Comparison of ENCODE assay signal across 8 cellular contexts in the genomic region with DNA sequence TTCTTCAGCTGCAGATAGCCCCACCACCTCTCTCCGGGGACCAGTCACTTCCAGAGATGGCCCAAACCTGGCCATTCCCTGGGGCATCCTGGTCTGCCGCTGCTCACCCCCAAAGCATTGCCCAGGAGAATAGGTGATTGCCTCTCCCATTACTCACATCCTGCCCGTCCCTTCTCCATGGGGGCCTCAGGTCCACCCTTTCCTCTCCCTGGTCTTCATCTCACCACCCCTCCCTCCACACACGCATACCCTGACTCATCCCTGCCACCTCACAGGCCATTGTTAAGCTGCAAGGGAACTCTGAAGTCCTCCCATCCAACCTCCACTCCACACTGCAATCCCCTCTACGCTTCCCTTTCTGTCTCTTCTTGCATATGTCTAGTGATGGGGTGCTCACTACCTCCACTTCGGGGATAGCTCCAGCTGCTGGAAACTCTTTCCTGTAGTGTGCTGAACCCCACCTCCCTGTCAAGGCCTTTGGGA. TPM values are rescaled to one million over a fixed set of nuclear protein-coding genes. Genes with fewer than 3 reads are reported as not detected.
A peak's percentile ranks its signal among the peaks of the same experiment; 100 is the strongest.
DNase-seq lines count a peak whose midpoint lies in the region; TF ChIP-seq lines count a peak whose summit lies in the region.

A gene with protein sequence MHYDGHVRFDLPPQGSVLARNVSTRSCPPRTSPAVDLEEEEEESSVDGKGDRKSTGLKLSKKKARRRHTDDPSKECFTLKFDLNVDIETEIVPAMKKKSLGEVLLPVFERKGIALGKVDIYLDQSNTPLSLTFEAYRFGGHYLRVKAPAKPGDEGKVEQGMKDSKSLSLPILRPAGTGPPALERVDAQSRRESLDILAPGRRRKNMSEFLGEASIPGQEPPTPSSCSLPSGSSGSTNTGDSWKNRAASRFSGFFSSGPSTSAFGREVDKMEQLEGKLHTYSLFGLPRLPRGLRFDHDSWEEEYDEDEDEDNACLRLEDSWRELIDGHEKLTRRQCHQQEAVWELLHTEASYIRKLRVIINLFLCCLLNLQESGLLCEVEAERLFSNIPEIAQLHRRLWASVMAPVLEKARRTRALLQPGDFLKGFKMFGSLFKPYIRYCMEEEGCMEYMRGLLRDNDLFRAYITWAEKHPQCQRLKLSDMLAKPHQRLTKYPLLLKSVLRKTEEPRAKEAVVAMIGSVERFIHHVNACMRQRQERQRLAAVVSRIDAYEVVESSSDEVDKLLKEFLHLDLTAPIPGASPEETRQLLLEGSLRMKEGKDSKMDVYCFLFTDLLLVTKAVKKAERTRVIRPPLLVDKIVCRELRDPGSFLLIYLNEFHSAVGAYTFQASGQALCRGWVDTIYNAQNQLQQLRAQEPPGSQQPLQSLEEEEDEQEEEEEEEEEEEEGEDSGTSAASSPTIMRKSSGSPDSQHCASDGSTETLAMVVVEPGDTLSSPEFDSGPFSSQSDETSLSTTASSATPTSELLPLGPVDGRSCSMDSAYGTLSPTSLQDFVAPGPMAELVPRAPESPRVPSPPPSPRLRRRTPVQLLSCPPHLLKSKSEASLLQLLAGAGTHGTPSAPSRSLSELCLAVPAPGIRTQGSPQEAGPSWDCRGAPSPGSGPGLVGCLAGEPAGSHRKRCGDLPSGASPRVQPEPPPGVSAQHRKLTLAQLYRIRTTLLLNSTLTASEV (minus strand): TSS at position 188 of the 483 bp plus-strand sequence. CDS start 14,096 bp downstream, outside the sequence.

- 51 to 57% methylated on average over 6 of the region's 6 CpGs for WGBS in ectodermal cell, 2 experiments

- peak within 1 kb of the TSS; percentile 73 for H3K4me3 Mint-ChIP-seq in mesothelial cell of epicardium

- TF ChIP-seq CTCF in DOHH2 (IDR thresholded peaks at IDR 0.05; ENCODE audit: low read depth, low read length, poor library complexity, severe bottlenecking) (no peak), OCI-LY3 (IDR thresholded peaks at IDR 0.05; ENCODE audit: low read depth, low read length) (no peak), mesothelial cell of epicardium (IDR thresholded peaks at IDR 0.05; ENCODE audit: unreplicated experiment) (no peak), uterus (IDR thresholded peaks at IDR 0.05) (no peak)

- H3K4me2 ChIP-seq in DOHH2 (ENCODE audit: low read length), result peak within 1 kb of the TSS; percentile 91
- H3K4me2 ChIP-seq in OCI-LY3 (ENCODE audit: low read length), result peak within 1 kb of the TSS; percentile 88

- intact Hi-C loops in uterus (cut with DNase I; ENCODE audit: low total_unique reads), result loop anchor here (10.0 kb wide), 1 partner anchor 153 kb away; no protein-coding TSS in a partner anchor

- peaks cover 23% of the 10 kb centered on the region for H3K4me1 Mint-ChIP-seq in mesothelial cell of epicardium

- H3K4me3 ChIP-seq in DOHH2 (ENCODE audit: low read length) (peak within 1 kb of the TSS; percentile 85), OCI-LY3 (ENCODE audit: low read length) (peak within 1 kb of the TSS; percentile 98), ectodermal cell (ENCODE audit: insufficient read depth, low read depth, low read length) (peak within 1 kb of the TSS; percentile 60), uterus (peak within 1 kb of the TSS; percentile 46 to 53)

- peak within 1 kb of the TSS; percentile 45 for H3K27ac ChIP-seq in DOHH2 (ENCODE audit: low read depth, low read length)
- peak within 1 kb of the TSS; percentile 61 for H3K27ac ChIP-seq in OCI-LY3 (ENCODE audit: low read length)
- no peak within 1 kb of the TSS for H3K27ac ChIP-seq in ectodermal cell (ENCODE audit: insufficient read depth, low read depth, low read length, poor library complexity, severe bottlenecking)
- H3K27ac ChIP-seq in uterus, result peak within 1 kb of the TSS; percentile 19 to 63

- DNase-seq in mesothelial cell of epicardium (ENCODE audit: low spot score in 2 of 2, unreplicated experiment in 2 of 2), result no peak
- DNase-seq in uterus, result no peak
- no peak for DNase-seq in NCI-H2107 treated with DMSO at 0.1 percent for 48 hours (lab: John Stamatoyannopoulos, UW; ENCODE audit: unreplicated experiment)
- DNase-seq in NCI-H446 (lab: John Stamatoyannopoulos, UW), result no peak
- no peak for DNase-seq in amygdala (lab: John Stamatoyannopoulos, UW)

- H3K27me3 Mint-ChIP-seq in mesothelial cell of epicardium (ENCODE audit: low read depth), result no peaks in the 10 kb centered on the region

- no peak for TF ChIP-seq POLR2A in uterus (IDR thresholded peaks at IDR 0.05)

- no peaks in the 10 kb centered on the region for H3K36me3 ChIP-seq in DOHH2 (ENCODE audit: control insufficient read depth, low read length)
- H3K36me3 ChIP-seq in OCI-LY3 (replicated peaks; ENCODE audit: low read depth, low read length), result no peaks in the 10 kb centered on the region
- H3K36me3 ChIP-seq in ectodermal cell (ENCODE audit: control insufficient read depth, insufficient read depth, low read length), result no peaks in the 10 kb centered on the region
- no peaks in the 10 kb centered on the region for H3K36me3 ChIP-seq in uterus

- no peaks in the 10 kb centered on the region for H3K79me2 ChIP-seq in DOHH2 (ENCODE audit: control insufficient read depth, low read length)
- H3K79me2 ChIP-seq in OCI-LY3 (ENCODE audit: low read length), result no peaks in the 10 kb centered on the region

- no peaks in the 10 kb centered on the region for H3K9me2 ChIP-seq in DOHH2 (replicated peaks; ENCODE audit: control insufficient read depth, low read length)

- H3K27ac Mint-ChIP-seq in mesothelial cell of epicardium, result peak within 1 kb of the TSS; percentile 77

- peak within 1 kb of the TSS; percentile 70 for H2AFZ ChIP-seq in OCI-LY3 (ENCODE audit: low read depth, low read length)

- H3F3A ChIP-seq in DOHH2 (ENCODE audit: control insufficient read depth, insufficient read depth), result peaks cover 10% of the 10 kb centered on the region

- H3K9me3 Mint-ChIP-seq in mesothelial cell of epicardium, result no peaks in the 10 kb centered on the region

- H3K9ac ChIP-seq in OCI-LY3 (ENCODE audit: low read length), result peak within 1 kb of the TSS; percentile 98

- H3K9me3 ChIP-seq in DOHH2 (ENCODE audit: control insufficient read depth, insufficient read depth, low read length) (no peaks in the 10 kb centered on the region), OCI-LY3 (ENCODE audit: insufficient read depth, low read length) (no peaks in the 10 kb centered on the region), ectodermal cell (ENCODE audit: control insufficient read depth, low read length) (no peaks in the 10 kb centered on the region), uterus (no peaks in the 10 kb centered on the region)

- no peaks in the 10 kb centered on the region for H3K36me3 Mint-ChIP-seq in mesothelial cell of epicardium

- H4K20me1 ChIP-seq in DOHH2 (ENCODE audit: control insufficient read depth, insufficient read depth, low read depth, low read length), result no peaks in the 10 kb centered on the region
- no peaks in the 10 kb centered on the region for H4K20me1 ChIP-seq in OCI-LY3 (ENCODE audit: insufficient read depth, low read length)

- peaks cover 11% of the 10 kb centered on the region for H3K27me3 ChIP-seq in DOHH2 (ENCODE audit: control insufficient read depth, low read length)
- H3K27me3 ChIP-seq in OCI-LY3 (ENCODE audit: low read depth, low read length), result peaks cover 6% of the 10 kb centered on the region
- H3K27me3 ChIP-seq in ectodermal cell (ENCODE audit: control insufficient read depth, insufficient read depth, low read length, poor library complexity, severe bottlenecking), result peaks cover 20% of the 10 kb centered on the region
- H3K27me3 ChIP-seq in uterus, result no peaks in the 10 kb centered on the region

- peaks cover 10% of the 10 kb centered on the region for H3K4me1 ChIP-seq in DOHH2 (ENCODE audit: control insufficient read depth, low read length)
- peaks cover 11% of the 10 kb centered on the region for H3K4me1 ChIP-seq in OCI-LY3 (ENCODE audit: low read length)
- peaks cover 17% of the 10 kb centered on the region for H3K4me1 ChIP-seq in ectodermal cell (ENCODE audit: control insufficient read depth, insufficient read depth, low read length)
- peaks cover 0 to 5% of the 10 kb centered on the region in 2 donors for H3K4me1 ChIP-seq in uterus

RNA-seq across cellular contexts. Expression of the gene that starts here (rescaled TPM):
- 20.6 TPM for polyA plus RNA-seq in ectodermal cell (2013, experiment 1 of 4)
- 23.6 TPM for polyA plus RNA-seq in ectodermal cell (2013, experiment 2 of 4)
- 19.4 TPM for polyA plus RNA-seq in ectodermal cell (2013, experiment 3 of 4)
- 23.1 TPM for polyA plus RNA-seq in ectodermal cell (2013, experiment 4 of 4)
- total RNA-seq in mesothelial cell of epicardium (49.3 to 51.2 TPM (median 50.7 TPM) in 3 replicates), uterus (10 to 100 TPM in 2 of 4 donors, 1 to 10 TPM in 2; 2.6 to 23.7 (median 8.2) TPM)
